In genomic region chr1:64117492-64117891, GRCh38 we compare ENCODE assay signal across 21 cellular contexts.
"Had no signal": no experiment of that assay in that cellular context is flagged by ENCODE, and none has a peak within 500 bp of the region (broad histone marks: within the 10 kb centered on the region; RNA-seq: fewer than 3 reads in every experiment).

No MANE protein-coding gene starts in this region.

- H3K9me3 ChIP-seq: colonic mucosa, esophagus muscularis mucosa, gastroesophageal sphincter, heart left ventricle, left lung, lower lobe of right lung had no signal

- H3K27me3 ChIP-seq: colonic mucosa, esophagus muscularis mucosa, foreskin keratinocyte, gastroesophageal sphincter, heart left ventricle, hepatocyte, left lung had no signal

- H2AFZ ChIP-seq: hepatocyte had no signal

- ATAC-seq: effector memory CD8-positive, alpha-beta T cell; foreskin keratinocyte; gastroesophageal sphincter; heart left ventricle; left cardiac atrium; left lung; left ventricle myocardium superior; lower lobe of right lung; naive thymus-derived CD4-positive, alpha-beta T cell had no signal

- H3K4me1 ChIP-seq: colonic mucosa, esophagus muscularis mucosa, gastroesophageal sphincter, left lung, lower lobe of right lung had no signal

- H3K4me3 Mint-ChIP-seq: dendritic cell treated with granulocyte-macrophage colony-stimulating factor and Interleukin-4, amounts not matched to agents 40 ng/mL and 50 ng/mL, for 4 days; effector memory CD8-positive, alpha-beta T cell; immature natural killer cell; naive thymus-derived CD4-positive, alpha-beta T cell had no signal

- DNase-seq: colonic mucosa; cortex of kidney; effector CD8-positive, alpha-beta T cell; effector memory CD8-positive, alpha-beta T cell; foreskin keratinocyte; heart left ventricle; hypothalamus; immature natural killer cell; left cardiac atrium; left lung; left ventricle myocardium superior; lower lobe of right lung; mesendoderm; midbrain; naive thymus-derived CD4-positive, alpha-beta T cell had no signal

- H3K27ac Mint-ChIP-seq: dendritic cell treated with granulocyte-macrophage colony-stimulating factor and Interleukin-4, amounts not matched to agents 40 ng/mL and 50 ng/mL, for 4 days; effector memory CD8-positive, alpha-beta T cell; immature natural killer cell had no signal

- H3K27ac ChIP-seq: colonic mucosa, esophagus muscularis mucosa, foreskin keratinocyte, gastroesophageal sphincter, heart left ventricle, hepatocyte, left lung, lower lobe of right lung had no signal

- H3K4me3 ChIP-seq: colonic mucosa, esophagus muscularis mucosa, gastroesophageal sphincter, heart left ventricle, hepatocyte, left lung, lower lobe of right lung had no signal

- H3K4me2 ChIP-seq: hepatocyte had no signal

- H3K36me3 Mint-ChIP-seq: immature natural killer cell; naive thymus-derived CD4-positive, alpha-beta T cell had no signal

- H3K4me1 Mint-ChIP-seq: immature natural killer cell; naive thymus-derived CD4-positive, alpha-beta T cell had no signal

- H3K9me3 Mint-ChIP-seq: dendritic cell treated with granulocyte-macrophage colony-stimulating factor and Interleukin-4, amounts not matched to agents 40 ng/mL and 50 ng/mL, for 4 days; effector memory CD8-positive, alpha-beta T cell; immature natural killer cell had no signal

- FAIRE-seq: endothelial cell of umbilical vein, frontal cortex had no signal

- H3K79me2 ChIP-seq: hepatocyte had no signal

- H3K36me3 ChIP-seq: colonic mucosa, esophagus muscularis mucosa, gastroesophageal sphincter, heart left ventricle, left lung, lower lobe of right lung had no signal
